In the genomic region with DNA sequence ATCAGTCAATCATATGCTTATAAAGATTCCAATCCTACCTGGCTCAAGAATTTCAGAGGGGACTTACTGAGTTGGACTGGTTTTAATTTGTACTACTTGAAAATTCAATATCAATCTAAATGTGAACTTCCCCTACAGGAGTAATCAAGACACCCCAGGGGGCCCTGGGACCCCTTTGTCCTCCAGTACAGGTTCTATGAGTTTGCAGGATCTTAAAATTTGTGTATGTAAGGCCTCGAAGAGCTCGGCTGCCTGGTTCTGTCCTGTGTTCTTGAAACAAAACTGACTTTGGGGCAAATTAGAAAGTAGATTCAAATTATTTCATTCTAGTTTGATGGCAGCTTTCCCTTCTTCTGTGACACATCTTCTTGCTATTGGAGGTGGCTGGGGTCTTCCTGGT, we compare ENCODE assay signal across 10 cellular contexts.
"Had no signal": no experiment of that assay in that cellular context is flagged by ENCODE, and none has a peak within 500 bp of the region (broad histone marks: within the 10 kb centered on the region; RNA-seq: fewer than 3 reads in every experiment).

No MANE protein-coding gene starts in this region.

- DNase-seq: GM23248, H7, HFFc6, KBM-7 had no signal

- H3K4me3 ChIP-seq: GM23248, HAP-1 had no signal

- H3K9me3 ChIP-seq: HAP-1 had no signal

- H3K4me1 ChIP-seq: HAP-1 had no signal

- H3K9ac ChIP-seq: GM23248, KMS-11 had no signal

- H3K36me3 ChIP-seq: HAP-1 had no signal

- H3K27ac ChIP-seq: GM23248, HL-60, KMS-11 had no signal

- H3K27ac Mint-ChIP-seq: HFFc6, IgD-negative memory B cell had no signal

- H2AFZ ChIP-seq: GM23248 had no signal

- H3K4me3 Mint-ChIP-seq: HFFc6, IgD-negative memory B cell had no signal

- H3K4me2 ChIP-seq: KMS-11 had no signal

- H3K27me3 Mint-ChIP-seq: IgD-negative memory B cell had no signal

- ATAC-seq: HCT116, HepG2 had no signal
